Comparison of ENCODE assay signal across 17 cellular contexts in genomic region chr7:26618458-26618857, GRCh38.
DNase-seq lines count a peak whose midpoint lies in the region; ATAC-seq and TF ChIP-seq lines count a peak whose summit lies in the region.
"Had no signal": no experiment of that assay in that cellular context is flagged by ENCODE, and none has a peak within 500 bp of the region (broad histone marks: within the 10 kb centered on the region; RNA-seq: fewer than 3 reads in every experiment).

No MANE protein-coding gene starts in this region.

- H3K9me2 ChIP-seq in GM23338 (ENCODE audit: insufficient read depth) (peaks cover 2% of the 10 kb centered on the region; the same call in 1 of the 2 replicates), neural cell (ENCODE audit: insufficient read depth, low read length) (no peaks in the 10 kb centered on the region)

- H3K4me2 ChIP-seq in GM23338: no peak overlapping the region
- H3K4me2 ChIP-seq in neural cell (ENCODE audit: low read length): no peak overlapping the region
- H3K4me2 ChIP-seq: BLaER1 had no signal

- peaks cover 8% of the 10 kb centered on the region for H3K27me3 Mint-ChIP-seq in GM23338 (ENCODE audit: insufficient read depth, low read depth, poor library complexity)

- H4K20me1 ChIP-seq in GM23338 (replicated peaks; ENCODE audit: insufficient read depth) (no peaks in the 10 kb centered on the region), neural cell (ENCODE audit: insufficient read depth) (no peaks in the 10 kb centered on the region)
- H4K20me1 ChIP-seq: BLaER1 had no signal

- no peak for TF ChIP-seq RAD21 in neural cell (conservative IDR thresholded peaks at IDR 0.05)

- H3F3A ChIP-seq in GM23338 (replicated peaks; ENCODE audit: low read depth): no peaks in the 10 kb centered on the region
- no peaks in the 10 kb centered on the region for H3F3A ChIP-seq in neural cell (ENCODE audit: insufficient read depth, low read length, poor library complexity, severe bottlenecking)

- no peak overlapping the region for H3K27ac Mint-ChIP-seq in GM23338
- H3K27ac Mint-ChIP-seq: CD8-positive, alpha-beta T cell had no signal

- TF ChIP-seq CTCF in GM23338 (conservative IDR thresholded peaks at IDR 0.05; ENCODE audit: low read depth in 2 of 2): no peak
- no peak for TF ChIP-seq CTCF in neural cell (IDR thresholded peaks at IDR 0.05; ENCODE audit: poor library complexity, severe bottlenecking)

- H3K36me3 ChIP-seq in GM23338 (ENCODE audit: insufficient read depth): no peaks in the 10 kb centered on the region
- H3K36me3 ChIP-seq in neural cell (ENCODE audit: insufficient read depth, low read length): no peaks in the 10 kb centered on the region
- H3K36me3 ChIP-seq: BLaER1 had no signal

- H3K27ac ChIP-seq in GM23338 (ENCODE audit: low read depth) (no peak overlapping the region), neural cell (ENCODE audit: low read length) (peak overlapping the region; percentile 35)
- H3K27ac ChIP-seq: BLaER1, HL-60 had no signal

- H3K79me2 ChIP-seq in GM23338 (replicated peaks; ENCODE audit: insufficient read depth): no peaks in the 10 kb centered on the region
- no peaks in the 10 kb centered on the region for H3K79me2 ChIP-seq in neural cell (replicated peaks; ENCODE audit: insufficient read depth, low read length)

- H3K27me3 ChIP-seq in GM23338 (ENCODE audit: insufficient read depth) (no peaks in the 10 kb centered on the region), neural cell (ENCODE audit: insufficient read depth, low read depth, low read length) (no peaks in the 10 kb centered on the region)
- H3K27me3 ChIP-seq: BLaER1 had no signal

- DNase-seq in DMS79 treated with DMSO at 0.1 percent for 48 hours (lab: John Stamatoyannopoulos, UW) (peak; percentile 13), DMS79 (lab: John Stamatoyannopoulos, UW) (no peak), GM23338 (ENCODE audit: low spot score) (no peak), SK-N-DZ (ENCODE audit: low spot score) (peak; percentile 60), AG08396 (ENCODE audit: low spot score) (no peak)
- DNase-seq: 8988T; H9; KBM-7; NK-92 treated with Interleukin-12 subunit alpha and Interleukin-12 subunit beta, amount 100 ng/mL, for 24 hours; OCI-M1; SHP77 treated with DMSO at 0.1 percent for 48 hours had no signal

- peaks cover 19% of the 10 kb centered on the region for H3K4me1 Mint-ChIP-seq in GM23338

- H3K9ac ChIP-seq in neural cell (ENCODE audit: low read length): no peak overlapping the region
- H3K9ac ChIP-seq: BLaER1 had no signal

- peak overlapping the region; percentile 69 for H2AFZ ChIP-seq in GM23338
- no peak overlapping the region for H2AFZ ChIP-seq in neural cell (ENCODE audit: low read depth, low read length)

- H3K4me3 ChIP-seq in GM23338: no peak overlapping the region
- no peak overlapping the region for H3K4me3 ChIP-seq in neural cell (ENCODE audit: low read length)
- H3K4me3 ChIP-seq: BLaER1 had no signal

- no peaks in the 10 kb centered on the region for H3K9me3 ChIP-seq in neural cell (ENCODE audit: low read length)
- H3K9me3 ChIP-seq: BLaER1 had no signal

- H3K4me3 Mint-ChIP-seq in GM23338: no peak overlapping the region
- H3K4me3 Mint-ChIP-seq: CD8-positive, alpha-beta T cell; H9 had no signal

- no peaks in the 10 kb centered on the region for H3K36me3 Mint-ChIP-seq in GM23338 (ENCODE audit: low read depth)
- H3K36me3 Mint-ChIP-seq: CD8-positive, alpha-beta T cell had no signal

- peaks cover 6% of the 10 kb centered on the region; the same call in 1 of the 2 replicates for H3K4me1 ChIP-seq in GM23338 (ENCODE audit: insufficient read depth)
- H3K4me1 ChIP-seq: BLaER1 had no signal

- no peaks in the 10 kb centered on the region for H3K9me3 Mint-ChIP-seq in GM23338
- H3K9me3 Mint-ChIP-seq: CD8-positive, alpha-beta T cell; H9 had no signal

- ATAC-seq in GM23338 (no peak), HG02571 (IDR thresholded peaks at IDR 0.05; ENCODE audit: unreplicated experiment) (no peak), HG02759 (IDR thresholded peaks at IDR 0.05; ENCODE audit: unreplicated experiment) (no peak)
- ATAC-seq: CD8-positive, alpha-beta T cell had no signal

- no peak for TF ChIP-seq EP300 in neural cell (conservative IDR thresholded peaks at IDR 0.05; ENCODE audit: poor library complexity, severe bottlenecking)

TF ChIP-seq in GM23338, 12 proteins besides CTCF, POLR2A, EP300 and RAD21 (continues in another document):
- TF ChIP-seq JUNB (IDR thresholded peaks at IDR 0.05; ENCODE audit: unreplicated experiment) (no peak), CREB1 (CRISPR knock-in tag; IDR thresholded peaks at IDR 0.05; ENCODE audit: low read depth) (no peak), ZNF114 (CRISPR knock-in tag; IDR thresholded peaks at IDR 0.05) (no peak), NANOG (IDR thresholded peaks at IDR 0.05; ENCODE audit: borderline replicate concordance) (no peak), EZH2 (IDR thresholded peaks at IDR 0.05; ENCODE audit: low read depth, unreplicated experiment) (no peak), EZH2phosphoT487 (IDR thresholded peaks at IDR 0.05; ENCODE audit: unreplicated experiment) (no peak), ETS1 (IDR thresholded peaks at IDR 0.05) (no peak), POLR2AphosphoS5 (IDR thresholded peaks at IDR 0.05; ENCODE audit: low read depth) (no peak)

TF ChIP-seq in neural cell, 6 proteins besides CTCF, POLR2A, EP300 and RAD21:
- no peak for TF ChIP-seq MXI1 (conservative IDR thresholded peaks at IDR 0.05; ENCODE audit: poor library complexity, severe bottlenecking)
- TF ChIP-seq SMC3 (conservative IDR thresholded peaks at IDR 0.05; ENCODE audit: poor library complexity): no peak
- TF ChIP-seq POLR2AphosphoS5 (IDR thresholded peaks at IDR 0.05): no peak
- no peak for TF ChIP-seq REST (IDR thresholded peaks at IDR 0.05; ENCODE audit: borderline replicate concordance)
- no peak for TF ChIP-seq TAF1 (IDR thresholded peaks at IDR 0.05; ENCODE audit: low read depth)
- no peak for TF ChIP-seq EZH2 (IDR thresholded peaks at IDR 0.05; ENCODE audit: borderline replicate concordance, insufficient read depth, low read length, poor library complexity, severe bottlenecking)

Comparison
In these comparisons a context has a peak if more than half of its experiments do, and no peak if none do; other contexts are left out.
1. DNase-seq: peak in DMS79 treated with DMSO at 0.1 percent for 48 hours (single experiment) and SK-N-DZ (single experiment); none in DMS79 (single experiment), GM23338 (single experiment) and AG08396 (single experiment).